In the genomic region with DNA sequence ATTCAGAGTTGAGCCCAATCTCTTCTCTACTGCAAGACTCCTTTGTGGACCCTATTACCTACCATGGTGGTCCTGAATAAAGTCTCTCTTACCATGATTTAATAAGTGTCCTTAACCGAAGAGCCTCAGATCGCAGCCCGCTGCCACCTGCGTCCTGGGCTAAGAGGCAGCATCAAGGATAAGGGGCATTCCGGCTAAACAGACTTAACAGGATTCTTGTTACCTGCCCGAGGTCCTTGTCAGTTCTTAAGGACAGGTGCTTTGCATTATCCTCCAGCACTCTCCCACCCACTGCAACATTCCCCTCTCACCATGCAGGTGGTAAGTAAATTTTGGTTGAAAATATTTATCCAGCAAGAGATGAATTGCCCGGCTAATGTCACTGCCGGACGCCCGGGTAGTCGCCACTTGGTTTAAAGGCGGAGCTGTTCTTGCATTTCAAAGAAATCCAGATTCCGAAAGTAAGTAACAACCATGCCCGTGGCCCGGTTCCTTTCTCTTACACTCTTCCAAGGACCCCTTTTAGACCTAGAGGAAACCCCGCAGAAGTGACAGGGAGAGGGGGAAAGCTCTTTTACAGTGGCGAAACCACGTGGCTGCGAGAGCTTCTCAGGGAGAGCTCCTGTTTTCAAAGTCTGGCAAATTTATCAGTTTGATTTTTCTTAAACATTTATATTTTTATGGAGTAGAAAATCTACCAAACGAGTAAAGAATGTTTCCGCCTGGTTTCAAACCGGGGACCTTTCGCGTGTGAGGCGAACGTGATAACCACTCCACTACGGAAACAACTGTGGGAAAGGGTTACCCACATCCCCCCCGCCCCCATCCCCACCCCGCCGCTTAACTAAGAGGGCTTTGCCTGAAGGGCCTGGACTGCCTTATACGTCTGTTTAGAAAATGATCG, we compare ENCODE assay signal across 10 cellular contexts. TPM values are rescaled to one million over a fixed set of nuclear protein-coding genes. Genes with fewer than 3 reads are reported as not detected.
DNase-seq lines count a peak whose midpoint lies in the region; ATAC-seq, FAIRE-seq and TF ChIP-seq lines count a peak whose summit lies in the region.
"Had no signal": no experiment of that assay in that cellular context is flagged by ENCODE, and none has a peak within 500 bp of the region (broad histone marks: within the 10 kb centered on the region; RNA-seq: fewer than 3 reads in every experiment).

No MANE protein-coding gene starts in this region.

- H3K27ac ChIP-seq in CD4-positive, CD25-positive, alpha-beta regulatory T cell (ENCODE audit: insufficient read depth, low read length, poor library complexity, severe bottlenecking), result no peak overlapping the region
- no peak overlapping the region for H3K27ac ChIP-seq in astrocyte (ENCODE audit: low read depth, low read length)

- H4K20me1 ChIP-seq in astrocyte (ENCODE audit: insufficient read depth, low read length), result no peaks in the 10 kb centered on the region

- H3K9me3 ChIP-seq in CD4-positive, CD25-positive, alpha-beta regulatory T cell (ENCODE audit: control insufficient read depth in 2 of 2, low read length in 2 of 2), result no peaks in the 10 kb centered on the region
- H3K9me3 ChIP-seq in astrocyte (ENCODE audit: insufficient read depth, low read depth, low read length), result no peaks in the 10 kb centered on the region

- H3K27me3 ChIP-seq in CD4-positive, CD25-positive, alpha-beta regulatory T cell (ENCODE audit: control insufficient read depth, insufficient read depth, low read length), result peaks cover 40% of the 10 kb centered on the region
- H3K27me3 ChIP-seq in astrocyte (ENCODE audit: insufficient read depth, low read length), result peaks cover 9% of the 10 kb centered on the region

- H3K79me2 ChIP-seq in astrocyte (ENCODE audit: insufficient read depth, low read length), result no peaks in the 10 kb centered on the region

- peaks cover 3% of the 10 kb centered on the region for H3K36me3 Mint-ChIP-seq in CD4-positive, CD25-positive, alpha-beta regulatory T cell
- H3K36me3 Mint-ChIP-seq in astrocyte (ENCODE audit: low read depth, unreplicated experiment), result no peaks in the 10 kb centered on the region
- peaks cover 2% of the 10 kb centered on the region for H3K36me3 Mint-ChIP-seq in mesothelial cell of epicardium
- H3K36me3 Mint-ChIP-seq in stimulated activated naive B cell treated with anti-CD40 and anti-IgM and Interleukin-4, amounts not matched to agents 10 μg/mL and 1 μg/mL and 100 μg/mL, for 72 hours, result no peaks in the 10 kb centered on the region

- no peak for ATAC-seq in CD4-positive, CD25-positive, alpha-beta regulatory T cell (ENCODE audit: low read depth in 2 of 2)
- no peak for ATAC-seq in GM19397 (IDR thresholded peaks at IDR 0.05; ENCODE audit: unreplicated experiment)
- no peak for ATAC-seq in HG03378 (IDR thresholded peaks at IDR 0.05; ENCODE audit: unreplicated experiment)
- ATAC-seq in stimulated activated naive B cell treated with anti-CD40 and anti-IgM and Interleukin-4, amounts not matched to agents 10 μg/mL and 1 μg/mL and 100 μg/mL, for 72 hours (replicated peaks), result no peak

- H2AFZ ChIP-seq in astrocyte (ENCODE audit: low read depth, low read length), result no peak overlapping the region

- peaks cover 69% of the 10 kb centered on the region for H3K27me3 Mint-ChIP-seq in CD4-positive, CD25-positive, alpha-beta regulatory T cell
- H3K27me3 Mint-ChIP-seq in astrocyte (ENCODE audit: low read depth, unreplicated experiment), result peaks cover 6% of the 10 kb centered on the region
- H3K27me3 Mint-ChIP-seq in mesothelial cell of epicardium (ENCODE audit: low read depth), result no peaks in the 10 kb centered on the region
- peaks cover 36 to 66% of the 10 kb centered on the region in 2 donors for H3K27me3 Mint-ChIP-seq in stimulated activated naive B cell treated with anti-CD40 and anti-IgM and Interleukin-4, amounts not matched to agents 10 μg/mL and 1 μg/mL and 100 μg/mL, for 72 hours

- no peak overlapping the region for H3K27ac Mint-ChIP-seq in CD4-positive, CD25-positive, alpha-beta regulatory T cell
- H3K27ac Mint-ChIP-seq in astrocyte (ENCODE audit: unreplicated experiment), result peak overlapping the region; percentile 78
- peak overlapping the region; percentile 17 for H3K27ac Mint-ChIP-seq in mesothelial cell of epicardium
- no peak overlapping the region for H3K27ac Mint-ChIP-seq in stimulated activated naive B cell treated with anti-CD40 and anti-IgM and Interleukin-4, amounts not matched to agents 10 μg/mL and 1 μg/mL and 100 μg/mL, for 72 hours

- no peak for FAIRE-seq in astrocyte (lab: Jason Lieb, UNC)

- TF ChIP-seq CTCF in astrocyte (IDR thresholded peaks at IDR 0.05; ENCODE audit: insufficient read depth, low read depth, low read length) (no peak), mesothelial cell of epicardium (IDR thresholded peaks at IDR 0.05; ENCODE audit: unreplicated experiment) (no peak)

- peaks cover 6% of the 10 kb centered on the region for H3K4me1 ChIP-seq in CD4-positive, CD25-positive, alpha-beta regulatory T cell (ENCODE audit: control insufficient read depth, insufficient read depth, low read length, poor library complexity, severe bottlenecking)
- H3K4me1 ChIP-seq in astrocyte (ENCODE audit: insufficient read depth, low read length), result no peaks in the 10 kb centered on the region

- DNase-seq in CD4-positive, CD25-positive, alpha-beta regulatory T cell, result peak in 1 of 3 donors; percentile 76
- DNase-seq in KG1 (lab: John Stamatoyannopoulos, UW) (peak; percentile 23), astrocyte (ENCODE audit: low read depth) (no peak), mesothelial cell of epicardium (ENCODE audit: low spot score in 2 of 2, unreplicated experiment in 2 of 2) (no peak), MV-4-11 (lab: John Stamatoyannopoulos, UW) (no peak)
- DNase-seq in stimulated activated naive B cell treated with anti-CD40 and anti-IgM and Interleukin-4, amounts not matched to agents 10 μg/mL and 1 μg/mL and 100 μg/mL, for 72 hours, result no peak
- DNase-seq: DMS79 had no signal

- peaks cover 0 to 15% (median 7%) of the 10 kb centered on the region in 4 donors for H3K4me1 Mint-ChIP-seq in CD4-positive, CD25-positive, alpha-beta regulatory T cell
- H3K4me1 Mint-ChIP-seq in astrocyte (ENCODE audit: low read depth, unreplicated experiment), result no peaks in the 10 kb centered on the region
- H3K4me1 Mint-ChIP-seq in mesothelial cell of epicardium, result peaks cover 14% of the 10 kb centered on the region
- H3K4me1 Mint-ChIP-seq in stimulated activated naive B cell treated with anti-CD40 and anti-IgM and Interleukin-4, amounts not matched to agents 10 μg/mL and 1 μg/mL and 100 μg/mL, for 72 hours, result peaks cover 0 to 4% of the 10 kb centered on the region in 2 donors

- peak overlapping the region in 1 of 4 donors; percentile 13 for H3K4me3 Mint-ChIP-seq in CD4-positive, CD25-positive, alpha-beta regulatory T cell
- H3K4me3 Mint-ChIP-seq in astrocyte (ENCODE audit: unreplicated experiment) (peak overlapping the region; percentile 27), mesothelial cell of epicardium (peak overlapping the region; percentile 64)
- H3K4me3 Mint-ChIP-seq in stimulated activated naive B cell treated with anti-CD40 and anti-IgM and Interleukin-4, amounts not matched to agents 10 μg/mL and 1 μg/mL and 100 μg/mL, for 72 hours, result no peak overlapping the region

- no peak overlapping the region for H3K9ac ChIP-seq in astrocyte (ENCODE audit: low read length)

- H3K4me2 ChIP-seq in astrocyte (ENCODE audit: low read length), result peak overlapping the region; percentile 72

- H3K4me3 ChIP-seq in CD4-positive, CD25-positive, alpha-beta regulatory T cell (ENCODE audit: low read depth, low read length), result peak overlapping the region; percentile 18
- no peak overlapping the region for H3K4me3 ChIP-seq in astrocyte (ENCODE audit: insufficient read depth, low read depth, low read length)
- H3K4me3 ChIP-seq: lung had no signal

- peaks cover 0 to 10% (median 0%) of the 10 kb centered on the region in 7 donors for H3K9me3 Mint-ChIP-seq in CD4-positive, CD25-positive, alpha-beta regulatory T cell
- H3K9me3 Mint-ChIP-seq in astrocyte (ENCODE audit: unreplicated experiment), result no peaks in the 10 kb centered on the region
- no peaks in the 10 kb centered on the region for H3K9me3 Mint-ChIP-seq in mesothelial cell of epicardium
- H3K9me3 Mint-ChIP-seq in stimulated activated naive B cell treated with anti-CD40 and anti-IgM and Interleukin-4, amounts not matched to agents 10 μg/mL and 1 μg/mL and 100 μg/mL, for 72 hours, result no peaks in the 10 kb centered on the region

- H3K36me3 ChIP-seq in CD4-positive, CD25-positive, alpha-beta regulatory T cell (ENCODE audit: control insufficient read depth, insufficient read depth, low read length), result no peaks in the 10 kb centered on the region
- H3K36me3 ChIP-seq in astrocyte (ENCODE audit: insufficient read depth, low read length), result no peaks in the 10 kb centered on the region

RNA-seq across cellular contexts. Expression of a gene that starts 41.9 kb away (rescaled TPM):
- 0.49 TPM for total RNA-seq in CD4-positive, CD25-positive, alpha-beta regulatory T cell
- 1 to 10 TPM in 1 of 4 donors, under 1 TPM in 3; 0.19 to 1.7 (median 0.49) TPM for polyA plus RNA-seq in CD4-positive, CD25-positive, alpha-beta regulatory T cell
- total RNA-seq in astrocyte (2.0 and 2.3 TPM in 2 replicates), mesothelial cell of epicardium (16.2 to 20.6 TPM (median 19.1 TPM) in 3 replicates)

Comparison
In these comparisons a context has a peak if more than half of its experiments do, and no peak if none do; other contexts are left out.
1. H3K27ac Mint-ChIP-seq: peak in astrocyte (single experiment) and mesothelial cell of epicardium (single experiment); none in CD4-positive, CD25-positive, alpha-beta regulatory T cell (0 of 3) and stimulated activated naive B cell treated with anti-CD40 and anti-IgM and Interleukin-4, amounts not matched to agents 10 μg/mL and 1 μg/mL and 100 μg/mL, for 72 hours (single experiment).
2. H3K4me3 Mint-ChIP-seq: peak in astrocyte (single experiment) and mesothelial cell of epicardium (single experiment); none in stimulated activated naive B cell treated with anti-CD40 and anti-IgM and Interleukin-4, amounts not matched to agents 10 μg/mL and 1 μg/mL and 100 μg/mL, for 72 hours (0 of 2).